In the genomic region with DNA sequence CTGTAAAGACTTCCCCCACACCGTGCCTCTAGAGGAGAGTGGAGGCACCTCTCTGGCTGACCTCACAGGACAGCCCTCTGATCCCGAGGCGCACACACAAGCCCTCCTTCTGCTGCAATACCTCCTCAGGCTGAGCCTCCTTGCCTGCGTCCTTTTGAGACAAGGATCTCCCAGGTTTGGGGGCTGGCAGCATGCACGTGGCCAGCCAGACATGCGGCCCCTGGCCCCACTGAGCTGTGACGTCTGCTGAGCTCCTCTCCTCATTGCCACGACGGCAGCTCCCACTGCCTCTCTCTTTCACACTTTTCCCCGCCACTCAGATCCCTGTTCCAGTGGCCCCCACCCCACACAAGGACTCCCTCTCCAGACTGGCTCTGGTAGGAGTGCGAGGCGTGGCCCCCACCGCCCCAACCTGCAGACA, we compare ENCODE assay signal across 13 cellular contexts. TPM values are rescaled to one million over a fixed set of nuclear protein-coding genes. Genes with fewer than 3 reads are reported as not detected.
DNase-seq lines count a peak whose midpoint lies in the region; ATAC-seq and TF ChIP-seq lines count a peak whose summit lies in the region.
"Had no signal": no experiment of that assay in that cellular context is flagged by ENCODE, and none has a peak within 500 bp of the region (broad histone marks: within the 10 kb centered on the region; RNA-seq: fewer than 3 reads in every experiment).

No MANE protein-coding gene starts in this region.

- no peak overlapping the region for H3K9ac ChIP-seq in mammary epithelial cell (ENCODE audit: insufficient read depth, low read length)

- H2AFZ ChIP-seq in mammary epithelial cell (ENCODE audit: low read depth, low read length), result no peak overlapping the region

- H3K27me3 Mint-ChIP-seq in MCF 10A (ENCODE audit: insufficient read depth, unreplicated experiment), result no peaks in the 10 kb centered on the region
- H3K27me3 Mint-ChIP-seq in brain, result peaks cover 8% of the 10 kb centered on the region
- H3K27me3 Mint-ChIP-seq in nephron (ENCODE audit: low read depth), result peaks cover 8% of the 10 kb centered on the region

- no peaks in the 10 kb centered on the region for H3K9me3 ChIP-seq in mammary epithelial cell (replicated peaks; ENCODE audit: insufficient read depth, low read length)
- H3K9me3 ChIP-seq: stomach, upper lobe of right lung had no signal

- H3K4me3 ChIP-seq in mammary epithelial cell (replicated peaks in 1 of 3; ENCODE audit: insufficient read depth in 1 of 3, low read depth in 2 of 3, low read length in 3 of 3), result no peak overlapping the region
- H3K4me3 ChIP-seq: K562, stomach, upper lobe of right lung had no signal

- no peaks in the 10 kb centered on the region for H3K4me1 ChIP-seq in mammary epithelial cell (ENCODE audit: insufficient read depth, low read length)
- H3K4me1 ChIP-seq: upper lobe of right lung had no signal

- BruUV-seq in MCF 10A (replicated peaks; lab: Mats Ljungman, UMichigan) (no TSS peak), mammary epithelial cell (replicated peaks; lab: Mats Ljungman, UMichigan) (no TSS peak)

- 90% methylated on average over 8 of the region's 13 CpGs for WGBS in mammary epithelial cell (ENCODE audit: low coverage, missing lambda C conversion rate)

- peaks cover 12% of the 10 kb centered on the region for H3K36me3 Mint-ChIP-seq in MCF 10A (ENCODE audit: insufficient read depth, unreplicated experiment)
- H3K36me3 Mint-ChIP-seq in brain, result peaks cover 14% of the 10 kb centered on the region
- peaks cover 12% of the 10 kb centered on the region for H3K36me3 Mint-ChIP-seq in nephron (ENCODE audit: low read depth)

- intact Hi-C loops in MCF 10A (cut with micrococcal nuclease), result no loop called here
- intact Hi-C loops in mammary epithelial cell (cut with micrococcal nuclease), result no loop called here

- POLR2A ChIA-PET in MCF 10A (lab: Yijun Ruan, JAX), result no interaction called here

- H3K27me3 ChIP-seq in mammary epithelial cell (ENCODE audit: insufficient read depth, low read length), result no peaks in the 10 kb centered on the region
- H3K27me3 ChIP-seq: upper lobe of right lung had no signal

- in situ Hi-C loops in mammary epithelial cell (cut with MboI; ENCODE audit: low sequenced_read_pairs in 2 of 2), result no loop called here

- H3K27ac Mint-ChIP-seq in MCF 10A (ENCODE audit: low read depth, unreplicated experiment) (peak overlapping the region; percentile 46), brain (peak overlapping the region in 4 of 5 experiments; percentile 18 to 91 (median 48)), nephron (peak overlapping the region; percentile 42 to 91 (median 72))

- ATAC-seq in GM19463 (IDR thresholded peaks at IDR 0.05; ENCODE audit: unreplicated experiment), result no peak
- ATAC-seq: K562 had no signal

- H3K9me3 Mint-ChIP-seq in MCF 10A (ENCODE audit: unreplicated experiment) (no peaks in the 10 kb centered on the region), brain (peaks cover 0 to 7% (median 0%) of the 10 kb centered on the region in 5 experiments), nephron (no peaks in the 10 kb centered on the region)

- TF ChIP-seq CTCF in MCF 10A (IDR thresholded peaks at IDR 0.05; ENCODE audit: unreplicated experiment) (no peak), mammary epithelial cell (conservative IDR thresholded peaks at IDR 0.05 in 1 of 2, IDR thresholded peaks at IDR 0.05 in 1 of 2; ENCODE audit: extremely low read depth in 1 of 2, insufficient read depth in 1 of 2, low read depth in 1 of 2, low read length in 2 of 2) (no peak), brain (conservative IDR thresholded peaks at IDR 0.05) (no peak), nephron (IDR thresholded peaks at IDR 0.05; ENCODE audit: unreplicated experiment in 3 of 3) (no peak)

- H3K4me1 Mint-ChIP-seq in MCF 10A (ENCODE audit: insufficient read depth, unreplicated experiment) (peaks cover 7% of the 10 kb centered on the region), brain (peaks cover 21% of the 10 kb centered on the region), nephron (peaks cover 6% of the 10 kb centered on the region)

- no peak overlapping the region for H3K4me2 ChIP-seq in mammary epithelial cell (ENCODE audit: insufficient read depth, low read depth, low read length)

- H3K36me3 ChIP-seq in mammary epithelial cell (ENCODE audit: insufficient read depth, low read length), result no peaks in the 10 kb centered on the region
- H3K36me3 ChIP-seq: stomach, upper lobe of right lung had no signal

- CTCF ChIA-PET in MCF 10A (lab: Yijun Ruan, JAX), result interaction anchor here (1.1 kb wide), 1 partner anchor 18 kb away, joined by 3 read pairs; no protein-coding TSS in a partner anchor
- CTCF ChIA-PET in mammary epithelial cell (lab: Charles Lee; ENCODE audit: low non-redundant PET), result no interaction called here

- H3K4me3 Mint-ChIP-seq in MCF 10A (ENCODE audit: unreplicated experiment), result no peak overlapping the region
- peak overlapping the region; percentile 40 to 81 (median 70) for H3K4me3 Mint-ChIP-seq in brain
- peak overlapping the region; percentile 79 to 86 (median 83) for H3K4me3 Mint-ChIP-seq in nephron

- H4K20me1 ChIP-seq in mammary epithelial cell (ENCODE audit: insufficient read depth, low read length), result no peaks in the 10 kb centered on the region

- H3K79me2 ChIP-seq in mammary epithelial cell (ENCODE audit: insufficient read depth, low read length), result peaks cover 4% of the 10 kb centered on the region

- dilution Hi-C loops in mammary epithelial cell (cut with HindIII; ENCODE audit: low sequenced_read_pairs), result no loop called here

- H3K27ac ChIP-seq in mammary epithelial cell (ENCODE audit: insufficient read depth, low read depth, low read length), result no peak overlapping the region
- H3K27ac ChIP-seq: stomach, upper lobe of right lung had no signal

- DNase-seq in MCF 10A (ENCODE audit: unreplicated experiment) (no peak), mammary epithelial cell (no peak), DMS 273 treated with DMSO at 0.1 percent for 48 hours (lab: John Stamatoyannopoulos, UW) (no peak)
- no peak for DNase-seq in stimulated activated CD4-positive, alpha-beta T cell treated with anti-CD3 and anti-CD28 coated beads, Interleukin-4, amount 100 ng/mL, for 4 hours
- DNase-seq: Calu3; NCI-H2029 treated with DMSO at 0.1 percent for 48 hours; stimulated activated CD4-positive, alpha-beta T cell treated with anti-CD3 and anti-CD28 coated beads, Interleukin-1b, Interleukin-23, amount 100 ng/mL, for 48 hours; stomach; upper lobe of right lung had no signal

RNA-seq across cellular contexts. Expression of a gene that starts 12.2 kb away (rescaled TPM):
- total RNA-seq in MCF 10A (2022) (35.6 and 37.6 TPM in 2 replicates), mammary epithelial cell (10 to 100 TPM; 27.8 to 34.0 TPM)
- polyA plus RNA-seq in mammary epithelial cell (52.4 TPM), brain (ENCODE audit: insufficient read depth, low read depth, low replicate concordance) (17.7 TPM)
- 64.4 TPM for polyA minus RNA-seq in mammary epithelial cell

RNA-seq across cellular contexts. Expression of a gene that starts 12.8 kb away (rescaled TPM):
- total RNA-seq in MCF 10A (2022) (25.4 and 31.5 TPM in 2 replicates), mammary epithelial cell (10 to 100 TPM; 24.3 to 34.5 TPM)
- polyA plus RNA-seq in mammary epithelial cell (31.9 TPM), brain (ENCODE audit: insufficient read depth, low read depth, low replicate concordance) (174 TPM)
- polyA minus RNA-seq in mammary epithelial cell, result 39.9 TPM
